24 cellular contexts compared by ENCODE assay signal in the genomic region with DNA sequence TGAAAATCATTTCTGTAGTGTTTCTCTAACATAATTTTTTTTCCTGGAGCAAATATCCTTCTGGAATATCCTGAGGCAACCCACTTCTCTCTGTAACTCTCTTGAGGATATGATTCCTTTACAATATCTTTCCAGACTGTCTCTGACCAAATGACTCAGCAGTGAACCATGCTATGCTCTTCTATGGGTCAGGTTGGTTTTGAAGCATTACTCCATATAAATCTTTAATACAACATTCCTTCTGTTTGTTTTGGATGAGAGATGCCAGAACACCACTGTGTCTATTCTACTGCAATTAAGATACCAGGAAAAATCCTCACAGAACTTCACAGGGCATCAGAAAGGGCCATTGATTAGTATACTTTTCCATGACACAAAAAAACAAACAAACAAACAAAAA.
DNase-seq lines count a peak whose midpoint lies in the region; ATAC-seq and TF ChIP-seq lines count a peak whose summit lies in the region.
"Had no signal": no experiment of that assay in that cellular context is flagged by ENCODE, and none has a peak within 500 bp of the region (broad histone marks: within the 10 kb centered on the region; RNA-seq: fewer than 3 reads in every experiment).

No MANE protein-coding gene starts in this region.

- H3K9me2 ChIP-seq in GM23338 (ENCODE audit: insufficient read depth) = no peaks in the 10 kb centered on the region

- H3K36me3 ChIP-seq in GM23338 (ENCODE audit: insufficient read depth) = no peaks in the 10 kb centered on the region
- H3K36me3 ChIP-seq: cardiac muscle cell, esophagus squamous epithelium had no signal

- ATAC-seq in GM23338 = no peak
- ATAC-seq: K562, left lobe of liver, mucosa of descending colon, Panc1 had no signal

- no peaks in the 10 kb centered on the region for H3K79me2 ChIP-seq in GM23338 (replicated peaks; ENCODE audit: insufficient read depth)

- H3K36me3 Mint-ChIP-seq in GM23338 (ENCODE audit: low read depth) = no peaks in the 10 kb centered on the region; the same call in 2 of the 3 replicates

- H3K4me1 ChIP-seq in GM23338 (ENCODE audit: insufficient read depth) = peaks cover 12% of the 10 kb centered on the region; the same call in 1 of the 2 replicates

- H3F3A ChIP-seq in GM23338 (replicated peaks; ENCODE audit: low read depth) = no peaks in the 10 kb centered on the region

- peaks cover 7% of the 10 kb centered on the region; the same call in 2 of the 3 replicates for H3K4me1 Mint-ChIP-seq in GM23338

- H3K27ac ChIP-seq in GM23338 (ENCODE audit: low read depth) = no peak overlapping the region
- H3K27ac ChIP-seq: cardiac muscle cell, esophagus squamous epithelium had no signal

- peaks cover 15% of the 10 kb centered on the region for H3K27me3 Mint-ChIP-seq in GM23338 (ENCODE audit: insufficient read depth, low read depth, poor library complexity)

- H4K20me1 ChIP-seq in GM23338 (replicated peaks; ENCODE audit: insufficient read depth) = no peaks in the 10 kb centered on the region

- H3K4me3 ChIP-seq in epithelial cell of esophagus (ENCODE audit: low read length) = no peak overlapping the region
- H3K4me3 ChIP-seq in GM23338 = no peak overlapping the region
- H3K4me3 ChIP-seq: cardiac muscle cell, esophagus squamous epithelium, K562, mucosa of descending colon had no signal

- peaks cover 30% of the 10 kb centered on the region for H3K27me3 ChIP-seq in GM23338 (ENCODE audit: insufficient read depth)

- H2AFZ ChIP-seq in GM23338 = no peak overlapping the region

- H3K4me3 Mint-ChIP-seq in GM23338 = no peak overlapping the region

- TF ChIP-seq CTCF in epithelial cell of esophagus (IDR thresholded peaks at IDR 0.05; ENCODE audit: insufficient read depth, low read depth, low read length, missing control alignments) (no peak), GM23338 (conservative IDR thresholded peaks at IDR 0.05; ENCODE audit: low read depth in 2 of 2) (no peak)

- no peaks in the 10 kb centered on the region for H3K9me3 Mint-ChIP-seq in GM23338

- no peak overlapping the region for H3K27ac Mint-ChIP-seq in GM23338

- peak; percentile 31 for DNase-seq in ELR (ENCODE audit: low read depth)
- DNase-seq in RPMI7951 (ENCODE audit: low read depth) = peak; percentile 50
- DNase-seq in epithelial cell of esophagus (ENCODE audit: low read depth) = peak; percentile 35
- peak; percentile 53 for DNase-seq in non-pigmented ciliary epithelial cell (ENCODE audit: low read depth)
- no peak for DNase-seq in NCI-H2081 treated with DMSO at 0.1 percent for 48 hours (lab: John Stamatoyannopoulos, UW)
- no peak for DNase-seq in NK-92 (lab: John Stamatoyannopoulos, UW; ENCODE audit: unreplicated experiment)
- DNase-seq in NCI-H524 treated with DMSO at 0.1 percent for 48 hours (lab: John Stamatoyannopoulos, UW) = no peak
- no peak for DNase-seq in GM23338 (ENCODE audit: low spot score)
- DNase-seq: activated CD4-positive, alpha-beta T cell treated with anti-CD3 and anti-CD28 coated beads, Interleukin-2, amount 50 U/mL, for 1 hour; activated naive CD4-positive, alpha-beta T cell treated with anti-CD3 and anti-CD28 coated beads, Interleukin-2, amount 50 U/mL, for 16 hours; activated T-cell treated with anti-CD3 and anti-CD28 coated beads, Interleukin-2, amount 50 U/mL, for 1 hour; COR-L47; esophagus squamous epithelium; GOT3; mucosa of descending colon; NCI-H1092; occipital lobe; stimulated activated CD4-positive, alpha-beta T cell treated with anti-CD3 and anti-CD28 coated beads, Interleukin-4, amount 100 ng/mL, for 4 hours; stimulated activated CD8-positive, alpha-beta memory T cell treated with anti-CD3 and anti-CD28 coated beads, Interleukin-4, amount 100 ng/mL, for 48 hours; substantia nigra had no signal

- H3K4me2 ChIP-seq in GM23338 = no peak overlapping the region

TF ChIP-seq in GM23338, 12 proteins besides CTCF, POLR2A, EP300 and RAD21 (continues in another document):
- TF ChIP-seq CREB1 (CRISPR knock-in tag; IDR thresholded peaks at IDR 0.05; ENCODE audit: low read depth) = no peak
- no peak for TF ChIP-seq ZNF331 (CRISPR knock-in tag; IDR thresholded peaks at IDR 0.05; ENCODE audit: low read depth)
- TF ChIP-seq POLR2AphosphoS5 (IDR thresholded peaks at IDR 0.05; ENCODE audit: low read depth) = no peak
- TF ChIP-seq NANOG (IDR thresholded peaks at IDR 0.05; ENCODE audit: borderline replicate concordance) = no peak
- TF ChIP-seq, protein P1, sequence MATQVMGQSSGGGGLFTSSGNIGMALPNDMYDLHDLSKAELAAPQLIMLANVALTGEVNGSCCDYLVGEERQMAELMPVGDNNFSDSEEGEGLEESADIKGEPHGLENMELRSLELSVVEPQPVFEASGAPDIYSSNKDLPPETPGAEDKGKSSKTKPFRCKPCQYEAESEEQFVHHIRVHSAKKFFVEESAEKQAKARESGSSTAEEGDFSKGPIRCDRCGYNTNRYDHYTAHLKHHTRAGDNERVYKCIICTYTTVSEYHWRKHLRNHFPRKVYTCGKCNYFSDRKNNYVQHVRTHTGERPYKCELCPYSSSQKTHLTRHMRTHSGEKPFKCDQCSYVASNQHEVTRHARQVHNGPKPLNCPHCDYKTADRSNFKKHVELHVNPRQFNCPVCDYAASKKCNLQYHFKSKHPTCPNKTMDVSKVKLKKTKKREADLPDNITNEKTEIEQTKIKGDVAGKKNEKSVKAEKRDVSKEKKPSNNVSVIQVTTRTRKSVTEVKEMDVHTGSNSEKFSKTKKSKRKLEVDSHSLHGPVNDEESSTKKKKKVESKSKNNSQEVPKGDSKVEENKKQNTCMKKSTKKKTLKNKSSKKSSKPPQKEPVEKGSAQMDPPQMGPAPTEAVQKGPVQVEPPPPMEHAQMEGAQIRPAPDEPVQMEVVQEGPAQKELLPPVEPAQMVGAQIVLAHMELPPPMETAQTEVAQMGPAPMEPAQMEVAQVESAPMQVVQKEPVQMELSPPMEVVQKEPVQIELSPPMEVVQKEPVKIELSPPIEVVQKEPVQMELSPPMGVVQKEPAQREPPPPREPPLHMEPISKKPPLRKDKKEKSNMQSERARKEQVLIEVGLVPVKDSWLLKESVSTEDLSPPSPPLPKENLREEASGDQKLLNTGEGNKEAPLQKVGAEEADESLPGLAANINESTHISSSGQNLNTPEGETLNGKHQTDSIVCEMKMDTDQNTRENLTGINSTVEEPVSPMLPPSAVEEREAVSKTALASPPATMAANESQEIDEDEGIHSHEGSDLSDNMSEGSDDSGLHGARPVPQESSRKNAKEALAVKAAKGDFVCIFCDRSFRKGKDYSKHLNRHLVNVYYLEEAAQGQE (IDR thresholded peaks at IDR 0.05; ENCODE audit: unreplicated experiment) = no peak
- TF ChIP-seq EZH2 (IDR thresholded peaks at IDR 0.05; ENCODE audit: low read depth, unreplicated experiment) = no peak
- TF ChIP-seq ZNF114 (CRISPR knock-in tag; IDR thresholded peaks at IDR 0.05) = no peak
- TF ChIP-seq STAT1 (IDR thresholded peaks at IDR 0.05; ENCODE audit: unreplicated experiment) = no peak

Comparison
In these comparisons a context has a peak if more than half of its experiments do, and no peak if none do; other contexts are left out.
1. DNase-seq: peak in ELR (single experiment), RPMI7951 (single experiment), epithelial cell of esophagus (single experiment) and non-pigmented ciliary epithelial cell (single experiment); none in NCI-H2081 treated with DMSO at 0.1 percent for 48 hours (single experiment), NK-92 (single experiment), NCI-H524 treated with DMSO at 0.1 percent for 48 hours (single experiment) and GM23338 (single experiment).